In the genomic region with DNA sequence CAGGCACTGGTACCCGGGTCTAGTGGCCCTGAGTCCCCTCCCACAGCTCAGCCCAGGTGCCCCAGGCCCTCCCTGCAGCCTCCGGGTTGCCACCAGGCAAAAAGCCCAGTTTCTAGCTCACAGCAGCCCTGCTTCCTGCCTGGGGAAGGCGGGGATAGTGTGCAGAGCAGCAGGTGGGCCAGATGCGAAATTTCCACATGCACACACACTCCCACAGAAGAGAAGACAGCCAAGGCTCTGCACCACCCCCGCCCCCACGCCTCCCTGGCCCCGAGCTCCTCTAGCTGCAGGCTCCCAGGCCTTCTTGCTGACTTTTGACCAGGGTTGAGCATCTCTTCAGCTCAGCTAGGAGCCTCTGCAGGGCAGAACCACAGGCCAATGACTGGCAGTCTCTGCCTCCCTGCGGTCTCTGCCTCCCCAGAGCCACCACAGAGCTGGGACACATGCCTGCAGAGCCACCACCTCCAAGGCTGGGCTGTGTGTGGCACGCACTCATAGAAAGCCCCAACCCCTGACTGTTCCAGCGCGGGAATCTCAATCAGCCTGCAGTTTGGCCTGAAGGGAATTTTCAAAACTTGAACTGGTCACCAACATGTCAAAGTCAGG, we compare ENCODE assay signal across 8 cellular contexts. TPM values are rescaled to one million over a fixed set of nuclear protein-coding genes. Genes with fewer than 3 reads are reported as not detected.
DNase-seq lines count a peak whose midpoint lies in the region; ATAC-seq lines count a peak whose summit lies in the region.

No MANE protein-coding gene starts in this region.

- H3K4me1 ChIP-seq in SJCRH30: no peaks in the 10 kb centered on the region

- H3K27ac ChIP-seq in SJCRH30: no peak overlapping the region

- no peak overlapping the region for H3K4me3 ChIP-seq in SJCRH30

- ATAC-seq in HG02642 (IDR thresholded peaks at IDR 0.05; ENCODE audit: poor library complexity, unreplicated experiment) (peak; percentile 56), naive B cell (ENCODE audit: low read depth in 2 of 2) (no peak), GM19455 (IDR thresholded peaks at IDR 0.05; ENCODE audit: unreplicated experiment) (no peak)

- H3K36me3 Mint-ChIP-seq in activated CD4-positive, alpha-beta T cell treated with anti-CD3 and anti-CD28 coated beads, Interleukin-2, amount 10 ng/mL, durations not matched to agents 7 days and 5 days (ENCODE audit: low read depth): peaks cover 26% of the 10 kb centered on the region
- H3K36me3 Mint-ChIP-seq in naive B cell (peaks cover 14 to 19% of the 10 kb centered on the region in 2 donors), immature natural killer cell (peaks cover 5 to 12% (median 11%) of the 10 kb centered on the region in 3 donors)

- POLR2A ChIA-PET in activated CD4-positive, alpha-beta T cell treated with anti-CD3 and anti-CD28 coated beads, Interleukin-2, amount 10 ng/mL, durations not matched to agents 7 days and 5 days (lab: Charles Lee): no interaction called here

- peak overlapping the region; percentile 79 for H3K27ac Mint-ChIP-seq in activated CD4-positive, alpha-beta T cell treated with anti-CD3 and anti-CD28 coated beads, Interleukin-2, amount 10 ng/mL, durations not matched to agents 7 days and 5 days
- H3K27ac Mint-ChIP-seq in naive B cell: peak overlapping the region in 4 of 6 donors; percentile 63 to 81 (median 78)
- peak overlapping the region in 1 of 6 donors; percentile 67 for H3K27ac Mint-ChIP-seq in immature natural killer cell

- H3K4me3 Mint-ChIP-seq in activated CD4-positive, alpha-beta T cell treated with anti-CD3 and anti-CD28 coated beads, Interleukin-2, amount 10 ng/mL, durations not matched to agents 7 days and 5 days: no peak overlapping the region
- H3K4me3 Mint-ChIP-seq in naive B cell (peak overlapping the region in 2 of 8 donors; percentile 19 to 30), immature natural killer cell (no peak overlapping the region)

- DNase-seq in GF-D8 (lab: John Stamatoyannopoulos, UW): peak; percentile 45
- peak; percentile 54 for DNase-seq in activated CD4-positive, alpha-beta T cell treated with anti-CD3 and anti-CD28 coated beads, Interleukin-2, amount 10 ng/mL, durations not matched to agents 7 days and 5 days
- DNase-seq in naive B cell: no peak
- no peak for DNase-seq in SJCRH30
- no peak for DNase-seq in immature natural killer cell
- no peak for DNase-seq in NCI-H510A (lab: John Stamatoyannopoulos, UW)

- H3K27me3 Mint-ChIP-seq in activated CD4-positive, alpha-beta T cell treated with anti-CD3 and anti-CD28 coated beads, Interleukin-2, amount 10 ng/mL, durations not matched to agents 7 days and 5 days: no peaks in the 10 kb centered on the region
- H3K27me3 Mint-ChIP-seq in naive B cell (no peaks in the 10 kb centered on the region), immature natural killer cell (ENCODE audit: low read depth in 3 of 3) (peaks cover 3 to 6% (median 3%) of the 10 kb centered on the region in 3 donors)

- CTCF ChIA-PET in activated CD4-positive, alpha-beta T cell treated with anti-CD3 and anti-CD28 coated beads, Interleukin-2, amount 10 ng/mL, durations not matched to agents 7 days and 5 days (lab: Charles Lee): interaction anchor here (1.2 kb wide), 1 partner anchor 9 kb away, joined by 4 read pairs; no protein-coding TSS in a partner anchor

- no peaks in the 10 kb centered on the region for H3K27me3 ChIP-seq in SJCRH30

- no peaks in the 10 kb centered on the region for H3K9me3 Mint-ChIP-seq in activated CD4-positive, alpha-beta T cell treated with anti-CD3 and anti-CD28 coated beads, Interleukin-2, amount 10 ng/mL, durations not matched to agents 7 days and 5 days
- H3K9me3 Mint-ChIP-seq in naive B cell: no peaks in the 10 kb centered on the region
- no peaks in the 10 kb centered on the region for H3K9me3 Mint-ChIP-seq in immature natural killer cell

- peaks cover 33% of the 10 kb centered on the region for H3K4me1 Mint-ChIP-seq in activated CD4-positive, alpha-beta T cell treated with anti-CD3 and anti-CD28 coated beads, Interleukin-2, amount 10 ng/mL, durations not matched to agents 7 days and 5 days
- H3K4me1 Mint-ChIP-seq in naive B cell: peaks cover 36 to 54% (median 51%) of the 10 kb centered on the region in 3 donors
- peaks cover 25 to 29% of the 10 kb centered on the region in 2 donors for H3K4me1 Mint-ChIP-seq in immature natural killer cell

- no peaks in the 10 kb centered on the region for H3K9me3 ChIP-seq in SJCRH30 (replicated peaks)

- H3K36me3 ChIP-seq in SJCRH30: no peaks in the 10 kb centered on the region

RNA-seq across cellular contexts. Expression of gene SLC66A2, which starts 7.2 kb away (rescaled TPM):
- 10 to 100 TPM; 28.3 to 34.6 TPM for total RNA-seq in activated CD4-positive, alpha-beta T cell treated with anti-CD3 and anti-CD28 coated beads, Interleukin-2, amount 10 ng/mL, durations not matched to agents 7 days and 5 days
- polyA plus RNA-seq in naive B cell (ENCODE audit: low read depth in 6 of 6) (10 to 100 TPM; 26.3 to 40.9 (median 34.5) TPM), immature natural killer cell (10 to 100 TPM in 2 of 3 donors, 1 to 10 TPM in 1; 9.0 to 16.5 (median 11.8) TPM)
- total RNA-seq in SJCRH30 (2014; rRNA removed; shearing (Covaris generic)): 14.2 and 16.3 TPM in 2 replicates

RNA-seq across cellular contexts. Expression of gene HSBP1L1, which starts 20.2 kb away (rescaled TPM):
- total RNA-seq in activated CD4-positive, alpha-beta T cell treated with anti-CD3 and anti-CD28 coated beads, Interleukin-2, amount 10 ng/mL, durations not matched to agents 7 days and 5 days: 10 to 100 TPM in 1 of 2 experiments, 1 to 10 TPM in 1; 7.2 to 11.5 TPM
- 10 to 100 TPM in 1 of 6 donors, 1 to 10 TPM in 5; 1.8 to 10.5 (median 4.5) TPM for polyA plus RNA-seq in naive B cell (ENCODE audit: low read depth in 6 of 6)
- total RNA-seq in SJCRH30 (2014; rRNA removed; shearing (Covaris generic)): not detected in 2 replicates
- 10 to 100 TPM in 1 of 3 donors, 1 to 10 TPM in 2; 4.2 to 11.8 (median 9.8) TPM for polyA plus RNA-seq in immature natural killer cell

RNA-seq across cellular contexts. Expression of gene TXNL4A, which starts 44.1 kb away (rescaled TPM):
- total RNA-seq in activated CD4-positive, alpha-beta T cell treated with anti-CD3 and anti-CD28 coated beads, Interleukin-2, amount 10 ng/mL, durations not matched to agents 7 days and 5 days: 100 to 1,000 TPM; 131 TPM
- polyA plus RNA-seq in naive B cell (ENCODE audit: low read depth in 6 of 6): 100 to 1,000 TPM; 192 to 253 (median 220) TPM
- 59.4 and 60.7 TPM in 2 replicates for total RNA-seq in SJCRH30 (2014; rRNA removed; shearing (Covaris generic))
- polyA plus RNA-seq in immature natural killer cell: 100 to 1,000 TPM; 209 to 330 (median 248) TPM

Comparison
In these comparisons a context has a peak if more than half of its experiments do, and no peak if none do; other contexts are left out.
1. DNase-seq: peak in GF-D8 (single experiment) and activated CD4-positive, alpha-beta T cell treated with anti-CD3 and anti-CD28 coated beads, Interleukin-2, amount 10 ng/mL, durations not matched to agents 7 days and 5 days (single experiment); none in naive B cell (single experiment), SJCRH30 (0 of 2), immature natural killer cell (0 of 3) and NCI-H510A (single experiment).